ENCODE assay signal across 26 cellular contexts in the genomic region with DNA sequence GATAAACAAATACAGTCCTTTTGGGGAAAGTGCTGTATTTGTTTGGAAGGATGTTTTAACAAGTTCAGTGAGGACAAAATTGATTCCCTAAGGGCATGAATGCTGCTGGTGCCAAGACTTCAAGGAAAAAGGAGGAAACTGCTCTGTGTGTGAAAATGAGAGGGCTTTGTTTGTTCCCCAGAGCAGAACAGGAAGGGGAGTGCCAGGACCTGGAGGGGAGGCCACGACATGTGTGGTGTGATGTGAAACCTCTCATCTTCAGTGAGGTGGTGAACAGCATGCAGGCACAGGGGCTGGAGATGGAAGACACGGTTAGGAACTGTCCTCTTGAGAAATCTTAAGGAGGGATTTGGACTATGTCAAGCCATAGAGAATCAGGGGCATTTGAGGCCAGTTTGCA.
DNase-seq lines count a peak whose midpoint lies in the region; ATAC-seq and FAIRE-seq lines count a peak whose summit lies in the region.
"Had no signal": no experiment of that assay in that cellular context is flagged by ENCODE, and none has a peak within 500 bp of the region (broad histone marks: within the 10 kb centered on the region; RNA-seq: fewer than 3 reads in every experiment).

No MANE protein-coding gene starts in this region.

- no peak overlapping the region for H3K27ac Mint-ChIP-seq in T-helper 2 cell treated with Interferon-gamma antibody and Interleukin-4, amounts not matched to agents 5 μg/mL and 100 μg/mL, for 36 hours
- H3K27ac Mint-ChIP-seq: activated naive CD8-positive, alpha-beta T cell treated with anti-CD3 and anti-CD28 coated beads for 36 hours; activated T-cell treated with anti-CD3 and anti-CD28 coated beads, Interleukin-2, amount 50 U/mL, for 72 hours; CD8-positive, alpha-beta T cell had no signal

- no peaks in the 10 kb centered on the region for H3K36me3 ChIP-seq in BLaER1 treated with 17β-estradiol and CSF1 and Interleukin-3, amounts not matched to agents 10 nM and 100 nM
- H3K36me3 ChIP-seq: right atrium auricular region, WERI-Rb-1 had no signal

- H3K4me2 ChIP-seq in BLaER1 treated with 17β-estradiol and CSF1 and Interleukin-3, amounts not matched to agents 10 nM and 100 nM: peak overlapping the region; percentile 50 to 84 (median 75)

- no peaks in the 10 kb centered on the region for H3K27me3 ChIP-seq in BLaER1 treated with 17β-estradiol and CSF1 and Interleukin-3, amounts not matched to agents 10 nM and 100 nM
- H3K27me3 ChIP-seq: right atrium auricular region had no signal

- FAIRE-seq in GM18507 (lab: Jason Lieb, UNC): peak; percentile 70
- FAIRE-seq: endothelial cell of umbilical vein, GM12892 had no signal

- no peak overlapping the region for H3K4me3 Mint-ChIP-seq in T-helper 2 cell treated with Interferon-gamma antibody and Interleukin-4, amounts not matched to agents 5 μg/mL and 100 μg/mL, for 36 hours
- H3K4me3 Mint-ChIP-seq: activated naive CD8-positive, alpha-beta T cell treated with anti-CD3 and anti-CD28 coated beads for 36 hours; activated T-cell treated with anti-CD3 and anti-CD28 coated beads, Interleukin-2, amount 50 U/mL, for 72 hours; brain; CD8-positive, alpha-beta T cell had no signal

- peak; percentile 54 for ATAC-seq in HG02798 (IDR thresholded peaks at IDR 0.05; ENCODE audit: poor library complexity, unreplicated experiment)
- ATAC-seq: activated T-cell treated with anti-CD3 and anti-CD28 coated beads, Interleukin-2, amount 50 U/mL, for 72 hours; CD8-positive, alpha-beta T cell; stimulated activated naive CD8-positive, alpha-beta T cell treated with anti-CD3 and anti-CD28 coated beads, Interleukin-15, Interleukin-2, amounts not matched to agents 100 U/mL and 50 U/mL, for 24 hours had no signal

- H3K9me3 Mint-ChIP-seq in T-helper 2 cell treated with Interferon-gamma antibody and Interleukin-4, amounts not matched to agents 5 μg/mL and 100 μg/mL, for 36 hours: peaks cover 8% of the 10 kb centered on the region

- H3K4me1 Mint-ChIP-seq in T-helper 2 cell treated with Interferon-gamma antibody and Interleukin-4, amounts not matched to agents 5 μg/mL and 100 μg/mL, for 36 hours (ENCODE audit: low read depth): peaks cover 2% of the 10 kb centered on the region
- H3K4me1 Mint-ChIP-seq: activated naive CD8-positive, alpha-beta T cell treated with anti-CD3 and anti-CD28 coated beads for 36 hours had no signal

- H4K20me1 ChIP-seq in BLaER1 treated with 17β-estradiol and CSF1 and Interleukin-3, amounts not matched to agents 10 nM and 100 nM: no peaks in the 10 kb centered on the region

- H3K27ac ChIP-seq in BLaER1 treated with 17β-estradiol and CSF1 and Interleukin-3, amounts not matched to agents 10 nM and 100 nM: peak overlapping the region in 4 of 11 experiments; percentile 1 to 46 (median 16); a peak in 5 of 22 replicates
- H3K27ac ChIP-seq: coronary artery, right atrium auricular region, RWPE1, WERI-Rb-1 had no signal

- no peak overlapping the region; a peak in 1 of 20 replicates for H3K4me3 ChIP-seq in BLaER1 treated with 17β-estradiol and CSF1 and Interleukin-3, amounts not matched to agents 10 nM and 100 nM
- H3K4me3 ChIP-seq: coronary artery, right atrium auricular region had no signal

- peak; percentile 32 for DNase-seq in GM18507 (ENCODE audit: extremely low spot score, insufficient read length, low read depth)
- peak; percentile 33 for DNase-seq in foreskin melanocyte
- DNase-seq in SIG-M5 treated with dmso at 0.1 percent for 504 hours (lab: John Stamatoyannopoulos, UW; ENCODE audit: unreplicated experiment): no peak
- DNase-seq in activated CD4-positive, alpha-beta T cell treated with anti-CD3 and anti-CD28 coated beads for 48 hours: no peak
- DNase-seq in NCI-H1417 treated with DMSO at 0.1 percent for 48 hours (lab: John Stamatoyannopoulos, UW): no peak
- no peak for DNase-seq in T-helper 2 cell treated with Interferon-gamma antibody and Interleukin-4, amounts not matched to agents 5 μg/mL and 100 μg/mL, for 36 hours (ENCODE audit: low spot score)
- DNase-seq: ACHN; activated naive CD8-positive, alpha-beta T cell treated with anti-CD3 and anti-CD28 coated beads for 36 hours; activated T-cell treated with anti-CD3 and anti-CD28 coated beads, Interleukin-2, amount 50 U/mL, for 72 hours; CD8-positive, alpha-beta T cell; Kasumi-1; NCI-H146; NCI-H226; nucleus accumbens; stimulated activated CD4-positive, alpha-beta T cell treated with anti-CD3 and anti-CD28 coated beads, Interleukin-15, amount 100 ng/mL, for 24 hours; stimulated activated naive CD8-positive, alpha-beta T cell treated with anti-CD3 and anti-CD28 coated beads, Interleukin-15, Interleukin-2, amounts not matched to agents 100 U/mL and 50 U/mL, for 24 hours; T-helper 1 cell; WERI-Rb-1 had no signal

- H3K4me1 ChIP-seq in BLaER1 treated with 17β-estradiol and CSF1 and Interleukin-3, amounts not matched to agents 10 nM and 100 nM: peaks cover 26 to 64% (median 59%) of the 10 kb centered on the region in 10 experiments
- H3K4me1 ChIP-seq: right atrium auricular region had no signal

- peaks cover 19 to 25% (median 21%) of the 10 kb centered on the region in 11 experiments; a peak in 21 of 22 replicates for H3K9me3 ChIP-seq in BLaER1 treated with 17β-estradiol and CSF1 and Interleukin-3, amounts not matched to agents 10 nM and 100 nM (replicated peaks in 1 of 11)

- no peaks in the 10 kb centered on the region for H3K27me3 Mint-ChIP-seq in T-helper 2 cell treated with Interferon-gamma antibody and Interleukin-4, amounts not matched to agents 5 μg/mL and 100 μg/mL, for 36 hours (ENCODE audit: low read depth)
- H3K27me3 Mint-ChIP-seq: activated naive CD8-positive, alpha-beta T cell treated with anti-CD3 and anti-CD28 coated beads for 36 hours had no signal

- no peaks in the 10 kb centered on the region for H3K36me3 Mint-ChIP-seq in T-helper 2 cell treated with Interferon-gamma antibody and Interleukin-4, amounts not matched to agents 5 μg/mL and 100 μg/mL, for 36 hours (ENCODE audit: low read depth)
- H3K36me3 Mint-ChIP-seq: activated naive CD8-positive, alpha-beta T cell treated with anti-CD3 and anti-CD28 coated beads for 36 hours; brain; CD8-positive, alpha-beta T cell had no signal

- H3K9ac ChIP-seq in BLaER1 treated with 17β-estradiol and CSF1 and Interleukin-3, amounts not matched to agents 10 nM and 100 nM: peak overlapping the region in 3 of 11 experiments; percentile 13 to 30 (median 23); a peak in 3 of 22 replicates

Comparison
In these comparisons a context has a peak if more than half of its experiments do, and no peak if none do; other contexts are left out.
1. DNase-seq: peak in GM18507 (single experiment) and foreskin melanocyte (single experiment); none in SIG-M5 treated with dmso at 0.1 percent for 504 hours (single experiment), activated CD4-positive, alpha-beta T cell treated with anti-CD3 and anti-CD28 coated beads for 48 hours (single experiment), NCI-H1417 treated with DMSO at 0.1 percent for 48 hours (single experiment) and T-helper 2 cell treated with Interferon-gamma antibody and Interleukin-4, amounts not matched to agents 5 μg/mL and 100 μg/mL, for 36 hours (single experiment).